ENCODE assay signal across 1 cellular context in genomic region chr9:34659592-34660253, GRCh38.
TF ChIP-seq lines count a peak whose summit lies in the region.

No MANE protein-coding gene starts in this region.

TF ChIP-seq in H1, 55 proteins besides CTCF, POLR2A, EP300 and RAD21:
- TF ChIP-seq ATF2 (IDR thresholded peaks at IDR 0.05; ENCODE audit: low read length): no peak
- TF ChIP-seq CREB1 (IDR thresholded peaks at IDR 0.05): no peak
- no peak for TF ChIP-seq JUND (IDR thresholded peaks at IDR 0.05; ENCODE audit: low read length)
